ENCODE assay signal across 23 cellular contexts in the genomic region with DNA sequence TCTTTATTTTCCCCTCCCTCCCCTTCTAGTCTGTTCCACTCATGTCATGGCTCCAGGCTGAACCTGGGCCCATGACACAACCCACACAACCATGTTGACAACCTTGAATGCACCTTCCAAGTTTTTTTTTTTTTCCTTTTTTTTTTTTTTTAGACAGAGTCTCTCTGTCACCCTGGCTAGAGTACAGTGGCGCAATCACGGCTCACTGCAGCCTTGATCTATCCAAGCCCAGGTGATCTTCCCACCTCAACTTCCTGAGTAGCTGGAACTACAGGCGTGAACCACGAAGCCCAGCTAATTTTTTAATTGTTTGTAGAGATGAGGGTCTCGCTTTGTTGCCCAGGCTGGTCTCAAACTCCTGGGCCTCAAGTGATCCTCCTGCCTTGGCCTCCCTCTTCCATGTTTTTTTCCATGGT.
"Had no signal": no experiment of that assay in that cellular context is flagged by ENCODE, and none has a peak within 500 bp of the region (broad histone marks: within the 10 kb centered on the region; RNA-seq: fewer than 3 reads in every experiment).

No MANE protein-coding gene starts in this region.

- ATAC-seq: effector memory CD8-positive, alpha-beta T cell; left colon; left ventricle myocardium superior; natural killer cell; stimulated activated naive B cell treated with anti-CD40 and anti-IgM and Interleukin-4, amounts not matched to agents 10 μg/mL and 1 μg/mL and 100 μg/mL, for 72 hours had no signal

- H3K9me3 ChIP-seq: neutrophil, prostate gland, right atrium auricular region, sigmoid colon, thoracic aorta, tibial nerve, upper lobe of left lung had no signal

- H3K4me1 ChIP-seq: prostate gland had no signal

- H3K36me3 ChIP-seq: neutrophil, prostate gland, right atrium auricular region, sigmoid colon, thoracic aorta, tibial nerve, upper lobe of left lung had no signal

- DNase-seq: cortex of kidney; effector memory CD8-positive, alpha-beta T cell; erythroblast; hypothalamus; immature natural killer cell; islet precursor cell; kidney glomerular epithelial cell; left colon; left ventricle myocardium superior; natural killer cell; sigmoid colon; stimulated activated CD4-positive, alpha-beta T cell treated with anti-CD3 and anti-CD28 coated beads, Interleukin-2, amount 100 ng/mL, for 48 hours; stimulated activated naive B cell treated with anti-CD40 and anti-IgM and Interleukin-4, amounts not matched to agents 10 μg/mL and 1 μg/mL and 100 μg/mL, for 72 hours; upper lobe of left lung had no signal

- H3K27me3 ChIP-seq: neutrophil, right atrium auricular region, sigmoid colon, tibial nerve, upper lobe of left lung had no signal

- H3K27ac ChIP-seq: neutrophil, prostate gland, right atrium auricular region, sigmoid colon, thoracic aorta had no signal

- FAIRE-seq: endometrium, frontal cortex, urothelium cell line had no signal

- H3K4me3 ChIP-seq: lung, prostate gland, right atrium auricular region, sigmoid colon, thoracic aorta, tibial nerve, upper lobe of left lung had no signal
